17 cellular contexts compared by ENCODE assay signal in genomic region chr2:36296798-36297197, GRCh38.
"Had no signal": no experiment of that assay in that cellular context is flagged by ENCODE, and none has a peak within 500 bp of the region (broad histone marks: within the 10 kb centered on the region; RNA-seq: fewer than 3 reads in every experiment).

No MANE protein-coding gene starts in this region.

- H3K9me3 ChIP-seq: right atrium auricular region, thyroid gland had no signal

- H3K4me1 ChIP-seq: right atrium auricular region, thyroid gland had no signal

- H3K36me3 ChIP-seq: right atrium auricular region, thyroid gland had no signal

- ATAC-seq: activated CD8-positive, alpha-beta memory T cell treated with anti-CD3 and anti-CD28 coated beads, Interleukin-2, amount 10 ng/mL, durations not matched to agents 7 days and 5 days; activated T-helper 17 cell treated with anti-CD3 and anti-CD28 coated beads, Interleukin-2, amount 50 U/mL, for 72 hours; left ventricle myocardium superior had no signal

- H3K27me3 ChIP-seq: right atrium auricular region, thyroid gland had no signal

- H3K4me3 ChIP-seq: right atrium auricular region, thyroid gland had no signal

- H3K27ac ChIP-seq: right atrium auricular region, thyroid gland had no signal

- DNase-seq: activated B cell treated with CpG ODN at 0.5 μM for 24 hours; activated CD4-positive, alpha-beta memory T cell treated with anti-CD3 and anti-CD28 coated beads, Interleukin-2, amount 10 ng/mL, durations not matched to agents 7 days and 5 days; activated CD4-positive, alpha-beta T cell treated with anti-CD3 and anti-CD28 coated beads for 4 hours; activated CD8-positive, alpha-beta memory T cell treated with anti-CD3 and anti-CD28 coated beads, Interleukin-2, amount 10 ng/mL, durations not matched to agents 7 days and 5 days; activated naive CD4-positive, alpha-beta T cell; activated naive CD8-positive, alpha-beta T cell treated with anti-CD3 and anti-CD28 coated beads, Interleukin-2, amount 10 ng/mL, durations not matched to agents 7 days and 5 days; activated T-cell treated with anti-CD3 and anti-CD28 coated beads, Interleukin-2, amount 50 U/mL, for 1 hour; amygdala; dermis blood vessel endothelial cell; hypothalamus; left ventricle myocardium superior; occipital lobe; stimulated activated CD4-positive, alpha-beta T cell treated with anti-CD3 and anti-CD28 coated beads, Interleukin-2, amount 100 ng/mL, for 24 hours; stimulated activated naive CD4-positive, alpha-beta T cell treated with Interleukin-2 at 50 U/mL for 16 hours; thyroid gland had no signal
